In the genomic region with DNA sequence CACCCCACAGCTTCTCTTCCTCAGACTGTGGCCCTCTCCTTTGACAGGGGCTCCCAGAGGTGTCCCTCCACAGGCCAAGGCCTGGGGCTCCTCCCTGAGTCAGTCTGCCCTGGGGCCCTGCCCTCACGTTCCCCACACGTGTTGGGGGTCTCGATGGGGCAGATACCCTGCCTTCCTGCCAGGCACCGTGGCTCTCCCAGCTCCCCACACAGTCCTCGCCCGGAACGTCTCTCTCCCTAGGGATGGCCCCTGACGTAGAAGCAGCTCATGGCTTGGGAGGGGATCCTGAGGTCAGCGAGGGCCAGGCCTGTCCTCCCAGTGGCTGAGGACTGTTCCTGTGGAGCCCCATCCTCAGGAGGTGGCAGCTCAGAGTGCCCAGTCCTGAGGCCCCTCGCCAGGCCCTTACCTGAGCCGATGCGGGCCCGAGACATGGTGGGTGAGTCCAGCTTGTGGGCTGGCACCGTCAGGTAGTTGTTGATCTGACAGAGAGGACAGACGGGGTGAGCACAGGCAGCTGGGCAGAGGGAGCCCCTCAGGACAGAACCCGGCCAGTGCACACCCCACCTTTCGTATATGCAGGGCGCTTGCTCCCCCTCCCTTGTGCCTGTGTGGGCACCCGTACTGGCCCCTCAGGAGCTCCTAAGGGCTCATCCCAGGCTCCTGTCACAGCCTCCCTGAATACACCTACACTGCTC, we compare ENCODE assay signal across 14 cellular contexts. TPM values are rescaled to one million over a fixed set of nuclear protein-coding genes. Genes with fewer than 3 reads are reported as not detected.
DNase-seq lines count a peak whose midpoint lies in the region; ATAC-seq and TF ChIP-seq lines count a peak whose summit lies in the region.
"Had no signal": no experiment of that assay in that cellular context is flagged by ENCODE, and none has a peak within 500 bp of the region (broad histone marks: within the 10 kb centered on the region; RNA-seq: fewer than 3 reads in every experiment).

No MANE protein-coding gene starts in this region.

- TF ChIP-seq CTCF in brain (conservative IDR thresholded peaks at IDR 0.05), result no peak
- TF ChIP-seq CTCF in suprapubic skin (IDR thresholded peaks at IDR 0.05), result no peak

- ATAC-seq in HG02642 (IDR thresholded peaks at IDR 0.05; ENCODE audit: poor library complexity, unreplicated experiment), result no peak
- ATAC-seq: activated naive CD8-positive, alpha-beta T cell treated with anti-CD3 and anti-CD28 coated beads, Interleukin-2, amount 50 U/mL, for 24 hours had no signal

- no peaks in the 10 kb centered on the region for H3K9me3 ChIP-seq in mesodermal cell (ENCODE audit: control insufficient read depth, low read length)
- no peaks in the 10 kb centered on the region for H3K9me3 ChIP-seq in suprapubic skin
- H3K9me3 ChIP-seq: SK-N-SH had no signal

- no peak overlapping the region for H3K4me3 Mint-ChIP-seq in activated CD4-positive, alpha-beta T cell treated with anti-CD3 and anti-CD28 coated beads, Interleukin-2, amount 10 ng/mL, durations not matched to agents 24 days and 14 days
- H3K4me3 Mint-ChIP-seq in brain, result no peak overlapping the region
- H3K4me3 Mint-ChIP-seq: activated naive CD8-positive, alpha-beta T cell treated with anti-CD3 and anti-CD28 coated beads, Interleukin-2, amount 50 U/mL, for 24 hours had no signal

- intact Hi-C loops in activated CD4-positive, alpha-beta T cell treated with anti-CD3 and anti-CD28 coated beads, Interleukin-2, amount 10 ng/mL, durations not matched to agents 24 days and 14 days (cut with micrococcal nuclease), result no loop called here

- H3K4me1 ChIP-seq in mesodermal cell (ENCODE audit: control insufficient read depth, insufficient read depth, low read length, poor library complexity, severe bottlenecking), result peaks cover 19% of the 10 kb centered on the region
- H3K4me1 ChIP-seq in suprapubic skin, result peaks cover 40% of the 10 kb centered on the region

- H3K27me3 Mint-ChIP-seq in activated CD4-positive, alpha-beta T cell treated with anti-CD3 and anti-CD28 coated beads, Interleukin-2, amount 10 ng/mL, durations not matched to agents 24 days and 14 days, result no peaks in the 10 kb centered on the region
- no peaks in the 10 kb centered on the region for H3K27me3 Mint-ChIP-seq in brain
- H3K27me3 Mint-ChIP-seq: activated naive CD8-positive, alpha-beta T cell treated with anti-CD3 and anti-CD28 coated beads, Interleukin-2, amount 50 U/mL, for 24 hours had no signal

- DNase-seq in activated CD4-positive, alpha-beta T cell treated with anti-CD3 and anti-CD28 coated beads, Interleukin-2, amount 10 ng/mL, durations not matched to agents 24 days and 14 days, result no peak
- no peak for DNase-seq in activated CD4-positive, alpha-beta T cell treated with anti-CD3 and anti-CD28 coated beads, Interleukin-2, amount 50 U/mL, for 48 hours
- DNase-seq in suprapubic skin (ENCODE audit: low spot score in 2 of 2) (no peak), AG08395 (ENCODE audit: low spot score) (no peak)
- no peak for DNase-seq in effector CD8-positive, alpha-beta T cell (lab: John Stamatoyannopoulos, UW)
- DNase-seq: activated naive CD8-positive, alpha-beta T cell treated with anti-CD3 and anti-CD28 coated beads, Interleukin-2, amount 50 U/mL, for 24 hours; activated T-cell treated with anti-CD3 and anti-CD28 coated beads, Interleukin-2, amount 50 U/mL, for 48 hours; NCI-H1694; NCI-H510A treated with DMSO at 0.1 percent for 48 hours; SK-N-SH had no signal

- peak overlapping the region; percentile 62 for H3K27ac Mint-ChIP-seq in activated CD4-positive, alpha-beta T cell treated with anti-CD3 and anti-CD28 coated beads, Interleukin-2, amount 10 ng/mL, durations not matched to agents 24 days and 14 days
- H3K27ac Mint-ChIP-seq in brain, result peak overlapping the region in 4 of 5 experiments; percentile 35 to 85 (median 72)
- H3K27ac Mint-ChIP-seq: activated naive CD8-positive, alpha-beta T cell treated with anti-CD3 and anti-CD28 coated beads, Interleukin-2, amount 50 U/mL, for 24 hours had no signal

- TF ChIP-seq EP300 in suprapubic skin (IDR thresholded peaks at IDR 0.05), result no peak

- WGBS in mesodermal cell (ENCODE audit: insufficient coverage in 2 of 2), 2 experiments, result 93 to 97% methylated on average over 18 to 19 of the region's 19 CpGs
- WGBS in suprapubic skin, result no CpG with 5 or more reads among the region's 19 CpGs

- H3K27me3 ChIP-seq in suprapubic skin, result no peaks in the 10 kb centered on the region

- H3K27ac ChIP-seq in mesodermal cell (ENCODE audit: low read depth, low read length, severe bottlenecking) (peak overlapping the region; percentile 5), suprapubic skin (peak overlapping the region; percentile 79)
- H3K27ac ChIP-seq: 22Rv1 had no signal

- peaks cover 10% of the 10 kb centered on the region for H3K36me3 Mint-ChIP-seq in activated CD4-positive, alpha-beta T cell treated with anti-CD3 and anti-CD28 coated beads, Interleukin-2, amount 10 ng/mL, durations not matched to agents 24 days and 14 days (ENCODE audit: low read depth)
- peaks cover 4% of the 10 kb centered on the region for H3K36me3 Mint-ChIP-seq in brain

- H3K9me3 Mint-ChIP-seq in activated CD4-positive, alpha-beta T cell treated with anti-CD3 and anti-CD28 coated beads, Interleukin-2, amount 10 ng/mL, durations not matched to agents 24 days and 14 days, result no peaks in the 10 kb centered on the region
- peaks cover 0 to 4% (median 0%) of the 10 kb centered on the region in 5 experiments for H3K9me3 Mint-ChIP-seq in brain
- H3K9me3 Mint-ChIP-seq: activated naive CD8-positive, alpha-beta T cell treated with anti-CD3 and anti-CD28 coated beads, Interleukin-2, amount 50 U/mL, for 24 hours had no signal

- H3K4me1 Mint-ChIP-seq in activated CD4-positive, alpha-beta T cell treated with anti-CD3 and anti-CD28 coated beads, Interleukin-2, amount 10 ng/mL, durations not matched to agents 24 days and 14 days, result peaks cover 17% of the 10 kb centered on the region
- H3K4me1 Mint-ChIP-seq in brain, result peaks cover 46% of the 10 kb centered on the region

- TF ChIP-seq POLR2A in suprapubic skin (IDR thresholded peaks at IDR 0.05), result no peak

- H3K36me3 ChIP-seq in mesodermal cell (ENCODE audit: control insufficient read depth, insufficient read depth, low read length) (peaks cover 10% of the 10 kb centered on the region), suprapubic skin (peaks cover 39% of the 10 kb centered on the region)

- H3K4me3 ChIP-seq in mesodermal cell (ENCODE audit: extremely low read depth, insufficient read depth, low read length, poor library complexity, severe bottlenecking) (no peak overlapping the region), suprapubic skin (no peak overlapping the region)

RNA-seq across cellular contexts. Expression of gene SLC9A1, which starts 54.0 kb away (rescaled TPM):
- 25.5 and 27.1 TPM in 2 replicates for total RNA-seq in activated CD4-positive, alpha-beta T cell treated with anti-CD3 and anti-CD28 coated beads, Interleukin-2, amount 10 ng/mL, durations not matched to agents 24 days and 14 days
- polyA plus RNA-seq in brain (ENCODE audit: insufficient read depth, low read depth, low replicate concordance), result 31.8 TPM
- 24.1 TPM for polyA plus RNA-seq in mesodermal cell (2013, experiment 1 of 2)
- polyA plus RNA-seq in mesodermal cell (2013, experiment 2 of 2), result 20.2 TPM
- 10 to 100 TPM; 18.1 to 28.1 (median 25.2) TPM for total RNA-seq in suprapubic skin
